14 cellular contexts compared by ENCODE assay signal in genomic region chr7:128833939-128834310, GRCh38. TPM values are rescaled to one million over a fixed set of nuclear protein-coding genes. Genes with fewer than 3 reads are reported as not detected.
DNase-seq lines count a peak whose midpoint lies in the region; ATAC-seq, FAIRE-seq and TF ChIP-seq lines count a peak whose summit lies in the region.
"Had no signal": no experiment of that assay in that cellular context is flagged by ENCODE, and none has a peak within 500 bp of the region (broad histone marks: within the 10 kb centered on the region; RNA-seq: fewer than 3 reads in every experiment).

No MANE protein-coding gene starts in this region.

- H3K36me3 Mint-ChIP-seq in HFFc6 (ENCODE audit: low read depth) = peaks cover 27% of the 10 kb centered on the region
- H3K36me3 Mint-ChIP-seq in activated CD4-positive, alpha-beta T cell treated with anti-CD3 and anti-CD28 coated beads, Interleukin-2, amount 10 ng/mL, durations not matched to agents 24 days and 14 days (ENCODE audit: low read depth) = no peaks in the 10 kb centered on the region
- H3K36me3 Mint-ChIP-seq: WTC11 had no signal

- in situ Hi-C loops in astrocyte of the spinal cord (cut with HindIII; ENCODE audit: low sequenced_read_pairs) = no loop called here

- no peaks in the 10 kb centered on the region for H3K9me3 Mint-ChIP-seq in HFFc6
- H3K9me3 Mint-ChIP-seq in activated CD4-positive, alpha-beta T cell treated with anti-CD3 and anti-CD28 coated beads, Interleukin-2, amount 10 ng/mL, durations not matched to agents 24 days and 14 days = no peaks in the 10 kb centered on the region
- H3K9me3 Mint-ChIP-seq: activated T-helper 17 cell treated with anti-CD3 and anti-CD28 coated beads, Interleukin-2, amount 50 U/mL, for 72 hours; dendritic cell treated with granulocyte-macrophage colony-stimulating factor and Interleukin-4, amounts not matched to agents 40 ng/mL and 50 ng/mL, for 4 days; WTC11 had no signal

- H3K27ac Mint-ChIP-seq in HFFc6 = peak overlapping the region; percentile 87
- H3K27ac Mint-ChIP-seq in activated CD4-positive, alpha-beta T cell treated with anti-CD3 and anti-CD28 coated beads, Interleukin-2, amount 10 ng/mL, durations not matched to agents 24 days and 14 days = no peak overlapping the region
- H3K27ac Mint-ChIP-seq: activated T-helper 17 cell treated with anti-CD3 and anti-CD28 coated beads, Interleukin-2, amount 50 U/mL, for 72 hours; dendritic cell treated with granulocyte-macrophage colony-stimulating factor and Interleukin-4, amounts not matched to agents 40 ng/mL and 50 ng/mL, for 4 days; WTC11 had no signal

- no peak for ATAC-seq in right cardiac atrium
- ATAC-seq: activated T-helper 17 cell treated with anti-CD3 and anti-CD28 coated beads, Interleukin-2, amount 50 U/mL, for 72 hours had no signal

- FAIRE-seq in frontal cortex (lab: Jason Lieb, UNC) = no peak
- FAIRE-seq: RCC 7860 had no signal

- H3K4me3 ChIP-seq in astrocyte of the spinal cord (ENCODE audit: low read depth, low read length) = peak overlapping the region; percentile 90
- H3K4me3 ChIP-seq in right cardiac atrium (ENCODE audit: low read length) = no peak overlapping the region
- H3K4me3 ChIP-seq in skeletal muscle tissue (ENCODE audit: low read length in 3 of 3) = peak overlapping the region; percentile 83 to 97 (median 90)

- DNase-seq in HFFc6 (no peak), astrocyte of the spinal cord (ENCODE audit: low read depth, low spot score) (no peak), right cardiac atrium (no peak), KG1 (lab: John Stamatoyannopoulos, UW) (no peak), frontal cortex (ENCODE audit: low spot score in 2 of 2) (no peak), NCI-H1436 treated with DMSO at 0.1 percent for 48 hours (lab: John Stamatoyannopoulos, UW) (no peak)
- no peak for DNase-seq in activated CD4-positive, alpha-beta T cell treated with anti-CD3 and anti-CD28 coated beads, Interleukin-2, amount 10 ng/mL, durations not matched to agents 24 days and 14 days
- DNase-seq: NCI-H2029 had no signal

- peak overlapping the region; percentile 96 for H3K4me3 Mint-ChIP-seq in HFFc6
- H3K4me3 Mint-ChIP-seq in activated CD4-positive, alpha-beta T cell treated with anti-CD3 and anti-CD28 coated beads, Interleukin-2, amount 10 ng/mL, durations not matched to agents 24 days and 14 days = no peak overlapping the region
- H3K4me3 Mint-ChIP-seq: activated T-helper 17 cell treated with anti-CD3 and anti-CD28 coated beads, Interleukin-2, amount 50 U/mL, for 72 hours; dendritic cell treated with granulocyte-macrophage colony-stimulating factor and Interleukin-4, amounts not matched to agents 40 ng/mL and 50 ng/mL, for 4 days had no signal

- H3K9ac ChIP-seq in skeletal muscle tissue (ENCODE audit: low read depth in 1 of 3, low read length in 3 of 3) = peak overlapping the region; percentile 57 to 100 (median 98)

- H3K9me3 ChIP-seq in right cardiac atrium (ENCODE audit: control insufficient read depth, low read length) (no peaks in the 10 kb centered on the region), skeletal muscle tissue (ENCODE audit: control insufficient read depth in 3 of 3, low read length in 3 of 3) (no peaks in the 10 kb centered on the region)
- H3K9me3 ChIP-seq: ovary had no signal

- peaks cover 3% of the 10 kb centered on the region for H3K4me1 ChIP-seq in right cardiac atrium (ENCODE audit: control insufficient read depth, insufficient read depth, low read length)
- H3K4me1 ChIP-seq in skeletal muscle tissue (ENCODE audit: control insufficient read depth in 3 of 3, insufficient read depth in 3 of 3, low read length in 3 of 3) = peaks cover 58 to 86% (median 71%) of the 10 kb centered on the region in 3 donors

- peaks cover 43% of the 10 kb centered on the region for H3K4me1 Mint-ChIP-seq in HFFc6 (ENCODE audit: low read depth)
- H3K4me1 Mint-ChIP-seq in activated CD4-positive, alpha-beta T cell treated with anti-CD3 and anti-CD28 coated beads, Interleukin-2, amount 10 ng/mL, durations not matched to agents 24 days and 14 days = peaks cover 8% of the 10 kb centered on the region
- H3K4me1 Mint-ChIP-seq: activated T-helper 17 cell treated with anti-CD3 and anti-CD28 coated beads, Interleukin-2, amount 50 U/mL, for 72 hours had no signal

- H3K27me3 ChIP-seq in right cardiac atrium (ENCODE audit: control insufficient read depth, insufficient read depth) (no peaks in the 10 kb centered on the region), skeletal muscle tissue (ENCODE audit: control insufficient read depth in 3 of 3, insufficient read depth in 3 of 3, low read length in 3 of 3) (no peaks in the 10 kb centered on the region)
- H3K27me3 ChIP-seq: ovary had no signal

- WGBS in right cardiac atrium = 18% methylated on average over 3 of the region's 3 CpGs

- H3K27me3 Mint-ChIP-seq in HFFc6 (ENCODE audit: insufficient read depth) = peaks cover 13% of the 10 kb centered on the region
- H3K27me3 Mint-ChIP-seq in activated CD4-positive, alpha-beta T cell treated with anti-CD3 and anti-CD28 coated beads, Interleukin-2, amount 10 ng/mL, durations not matched to agents 24 days and 14 days = peaks cover 32% of the 10 kb centered on the region

- no peak for TF ChIP-seq CTCF in HFFc6 (IDR thresholded peaks at IDR 0.05)
- no peak for TF ChIP-seq CTCF in astrocyte of the spinal cord (IDR thresholded peaks at IDR 0.05; ENCODE audit: low read depth, low read length)

- peaks cover 42 to 64% (median 43%) of the 10 kb centered on the region in 3 donors for H3K36me3 ChIP-seq in skeletal muscle tissue (ENCODE audit: control insufficient read depth in 3 of 3, insufficient read depth in 3 of 3, low read length in 3 of 3)
- H3K36me3 ChIP-seq: ovary had no signal

- H3K27ac ChIP-seq in right cardiac atrium (ENCODE audit: low read length) (peak overlapping the region; percentile 16), skeletal muscle tissue (ENCODE audit: low read depth, low read length) (peak overlapping the region; percentile 97)

- intact Hi-C loops in right cardiac atrium (cut with DNase I) = no loop called here
- intact Hi-C loops in activated CD4-positive, alpha-beta T cell treated with anti-CD3 and anti-CD28 coated beads, Interleukin-2, amount 10 ng/mL, durations not matched to agents 24 days and 14 days (cut with micrococcal nuclease) = no loop called here

RNA-seq across cellular contexts. Expression of gene FLNC, which starts 3.7 kb away (rescaled TPM):
- 100 to 1,000 TPM; 492 to 540 (median 512) TPM for total RNA-seq in HFFc6 (2021; fragmentation: NEBNext Ultra II Directional; extraction: Animal tissue kit (Norgen Biotek cat#: 25700))
- 100 to 1,000 TPM; 244 to 358 (median 285) TPM for total RNA-seq in right cardiac atrium
- 216 TPM for polyA plus RNA-seq in right cardiac atrium
- total RNA-seq in skeletal muscle tissue = 611 TPM
- total RNA-seq in activated CD4-positive, alpha-beta T cell treated with anti-CD3 and anti-CD28 coated beads, Interleukin-2, amount 10 ng/mL, durations not matched to agents 24 days and 14 days = 0.02 and 0.09 TPM in 2 replicates
- total RNA-seq in frontal cortex = 2.4 TPM

RNA-seq across cellular contexts. Expression of gene ATP6V1F, which starts 28.7 kb away (rescaled TPM):
- 100 to 1,000 TPM; 179 to 212 (median 193) TPM for total RNA-seq in HFFc6 (2021; fragmentation: NEBNext Ultra II Directional; extraction: Animal tissue kit (Norgen Biotek cat#: 25700))
- total RNA-seq in right cardiac atrium = 100 to 1,000 TPM; 127 to 139 (median 134) TPM
- 224 TPM for polyA plus RNA-seq in right cardiac atrium
- total RNA-seq in skeletal muscle tissue = 66.3 TPM
- total RNA-seq in activated CD4-positive, alpha-beta T cell treated with anti-CD3 and anti-CD28 coated beads, Interleukin-2, amount 10 ng/mL, durations not matched to agents 24 days and 14 days = 127 and 132 TPM in 2 replicates
- 74.6 TPM for total RNA-seq in frontal cortex

RNA-seq across cellular contexts. Expression of gene CCDC136, which starts 42.2 kb away (rescaled TPM):
- 10 to 100 TPM in 4 of 6 experiments, 1 to 10 TPM in 2; 7.4 to 16.5 (median 13.7) TPM for total RNA-seq in HFFc6 (2021; fragmentation: NEBNext Ultra II Directional; extraction: Animal tissue kit (Norgen Biotek cat#: 25700))
- total RNA-seq in right cardiac atrium (1 to 10 TPM; 2.5 to 6.9 (median 5.4) TPM), skeletal muscle tissue (4.7 TPM), frontal cortex (38.3 TPM)
- polyA plus RNA-seq in right cardiac atrium = 5.7 TPM
- 9.2 and 10.6 TPM in 2 replicates for total RNA-seq in activated CD4-positive, alpha-beta T cell treated with anti-CD3 and anti-CD28 coated beads, Interleukin-2, amount 10 ng/mL, durations not matched to agents 24 days and 14 days

RNA-seq across cellular contexts. Expression of gene OPN1SW, which starts 58.3 kb away (rescaled TPM):
- not detected for total RNA-seq in HFFc6 (2021; fragmentation: NEBNext Ultra II Directional; extraction: Animal tissue kit (Norgen Biotek cat#: 25700))
- not detected for total RNA-seq in right cardiac atrium
- polyA plus RNA-seq in right cardiac atrium = not detected
- total RNA-seq in skeletal muscle tissue = not detected
- total RNA-seq in activated CD4-positive, alpha-beta T cell treated with anti-CD3 and anti-CD28 coated beads, Interleukin-2, amount 10 ng/mL, durations not matched to agents 24 days and 14 days = not detected in 2 replicates
- not detected for total RNA-seq in frontal cortex
- total RNA-seq: activated T-helper 17 cell treated with anti-CD3 and anti-CD28 coated beads, Interleukin-2, amount 50 U/mL, for 72 hours; ovary; WTC11 had no signal
- polyA plus RNA-seq: ovary had no signal

Comparison
In these comparisons a context has a peak if more than half of its experiments do, and no peak if none do; other contexts are left out.
1. RNA of gene FLNC, which starts 3.7 kb away (total RNA-seq): 611 TPM in skeletal muscle tissue (single experiment), 492 to 540 TPM in HFFc6 and 244 to 358 TPM in right cardiac atrium; 2.4 TPM in frontal cortex (single experiment) and 0.02 to 0.09 TPM in activated CD4-positive, alpha-beta T cell treated with anti-CD3 and anti-CD28 coated beads, Interleukin-2, amount 10 ng/mL, durations not matched to agents 24 days and 14 days; every median in the first group is over 10 times any median in the second.